ENCODE assay signal across 1 cellular context in the genomic region with DNA sequence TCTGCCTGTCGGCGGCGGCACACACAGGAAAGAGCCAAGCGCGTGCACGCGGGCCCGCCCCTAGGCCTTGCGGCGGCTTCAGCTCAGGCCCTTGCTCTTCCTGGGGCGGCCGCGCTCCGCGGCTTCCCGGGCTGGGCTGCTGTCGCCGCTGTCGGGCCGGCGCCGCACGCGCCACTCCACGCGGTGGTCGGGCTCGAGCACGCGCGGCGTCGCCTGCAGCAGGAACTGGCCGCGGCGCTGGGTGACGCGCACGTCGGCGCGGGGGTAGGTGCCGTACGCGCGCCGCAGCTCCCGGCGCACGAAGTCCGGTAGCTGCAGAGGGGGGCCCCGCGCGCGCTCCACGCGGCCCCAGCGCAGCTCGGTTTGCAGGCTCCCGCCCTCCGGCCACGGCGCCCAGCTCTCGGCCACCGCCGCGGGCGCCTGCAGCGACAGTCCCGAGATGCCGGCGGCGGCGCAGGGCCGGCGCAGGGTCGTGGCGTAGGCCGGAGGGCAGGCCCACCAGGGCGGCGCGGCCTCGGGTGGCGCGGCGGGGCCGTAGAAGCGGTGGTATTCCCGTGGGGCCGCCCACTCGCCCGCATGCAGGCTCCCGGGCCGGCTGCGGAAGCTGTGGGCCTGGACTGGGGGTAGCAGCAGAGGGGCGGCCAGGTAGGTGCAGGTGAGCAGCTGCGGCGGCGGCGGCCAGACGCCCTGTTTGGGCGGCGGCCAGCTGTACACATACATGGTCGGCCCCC.
TF ChIP-seq lines count a peak whose summit lies in the region.

No MANE protein-coding gene starts in this region.

TF ChIP-seq in HCT116, 20 proteins besides CTCF, POLR2A, EP300 and RAD21 (continued from another document):
- TF ChIP-seq, protein P1, sequence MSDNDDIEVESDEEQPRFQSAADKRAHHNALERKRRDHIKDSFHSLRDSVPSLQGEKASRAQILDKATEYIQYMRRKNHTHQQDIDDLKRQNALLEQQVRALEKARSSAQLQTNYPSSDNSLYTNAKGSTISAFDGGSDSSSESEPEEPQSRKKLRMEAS (IDR thresholded peaks at IDR 0.05): no peak
- TF ChIP-seq, protein P2, sequence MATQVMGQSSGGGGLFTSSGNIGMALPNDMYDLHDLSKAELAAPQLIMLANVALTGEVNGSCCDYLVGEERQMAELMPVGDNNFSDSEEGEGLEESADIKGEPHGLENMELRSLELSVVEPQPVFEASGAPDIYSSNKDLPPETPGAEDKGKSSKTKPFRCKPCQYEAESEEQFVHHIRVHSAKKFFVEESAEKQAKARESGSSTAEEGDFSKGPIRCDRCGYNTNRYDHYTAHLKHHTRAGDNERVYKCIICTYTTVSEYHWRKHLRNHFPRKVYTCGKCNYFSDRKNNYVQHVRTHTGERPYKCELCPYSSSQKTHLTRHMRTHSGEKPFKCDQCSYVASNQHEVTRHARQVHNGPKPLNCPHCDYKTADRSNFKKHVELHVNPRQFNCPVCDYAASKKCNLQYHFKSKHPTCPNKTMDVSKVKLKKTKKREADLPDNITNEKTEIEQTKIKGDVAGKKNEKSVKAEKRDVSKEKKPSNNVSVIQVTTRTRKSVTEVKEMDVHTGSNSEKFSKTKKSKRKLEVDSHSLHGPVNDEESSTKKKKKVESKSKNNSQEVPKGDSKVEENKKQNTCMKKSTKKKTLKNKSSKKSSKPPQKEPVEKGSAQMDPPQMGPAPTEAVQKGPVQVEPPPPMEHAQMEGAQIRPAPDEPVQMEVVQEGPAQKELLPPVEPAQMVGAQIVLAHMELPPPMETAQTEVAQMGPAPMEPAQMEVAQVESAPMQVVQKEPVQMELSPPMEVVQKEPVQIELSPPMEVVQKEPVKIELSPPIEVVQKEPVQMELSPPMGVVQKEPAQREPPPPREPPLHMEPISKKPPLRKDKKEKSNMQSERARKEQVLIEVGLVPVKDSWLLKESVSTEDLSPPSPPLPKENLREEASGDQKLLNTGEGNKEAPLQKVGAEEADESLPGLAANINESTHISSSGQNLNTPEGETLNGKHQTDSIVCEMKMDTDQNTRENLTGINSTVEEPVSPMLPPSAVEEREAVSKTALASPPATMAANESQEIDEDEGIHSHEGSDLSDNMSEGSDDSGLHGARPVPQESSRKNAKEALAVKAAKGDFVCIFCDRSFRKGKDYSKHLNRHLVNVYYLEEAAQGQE (IDR thresholded peaks at IDR 0.05; ENCODE audit: low read depth): no peak
- TF ChIP-seq EGR1 (IDR thresholded peaks at IDR 0.05; ENCODE audit: low read depth) (no peak), TCF7L2 (IDR thresholded peaks at IDR 0.05; ENCODE audit: borderline replicate concordance, extremely low read depth, insufficient read depth, insufficient read length) (peak; percentile 82), ZNF274 (IDR thresholded peaks at IDR 0.05; ENCODE audit: low read depth, low read length) (no peak), SP1 (IDR thresholded peaks at IDR 0.05; ENCODE audit: low read depth) (no peak), EZH2phosphoT487 (IDR thresholded peaks at IDR 0.05; ENCODE audit: borderline replicate concordance) (no peak), POLR2AphosphoS5 (IDR thresholded peaks at IDR 0.05; ENCODE audit: low read depth, low read length) (peak; percentile 97), ZFX (IDR thresholded peaks at IDR 0.05) (peak; percentile 99)
- TF ChIP-seq, protein P3, sequence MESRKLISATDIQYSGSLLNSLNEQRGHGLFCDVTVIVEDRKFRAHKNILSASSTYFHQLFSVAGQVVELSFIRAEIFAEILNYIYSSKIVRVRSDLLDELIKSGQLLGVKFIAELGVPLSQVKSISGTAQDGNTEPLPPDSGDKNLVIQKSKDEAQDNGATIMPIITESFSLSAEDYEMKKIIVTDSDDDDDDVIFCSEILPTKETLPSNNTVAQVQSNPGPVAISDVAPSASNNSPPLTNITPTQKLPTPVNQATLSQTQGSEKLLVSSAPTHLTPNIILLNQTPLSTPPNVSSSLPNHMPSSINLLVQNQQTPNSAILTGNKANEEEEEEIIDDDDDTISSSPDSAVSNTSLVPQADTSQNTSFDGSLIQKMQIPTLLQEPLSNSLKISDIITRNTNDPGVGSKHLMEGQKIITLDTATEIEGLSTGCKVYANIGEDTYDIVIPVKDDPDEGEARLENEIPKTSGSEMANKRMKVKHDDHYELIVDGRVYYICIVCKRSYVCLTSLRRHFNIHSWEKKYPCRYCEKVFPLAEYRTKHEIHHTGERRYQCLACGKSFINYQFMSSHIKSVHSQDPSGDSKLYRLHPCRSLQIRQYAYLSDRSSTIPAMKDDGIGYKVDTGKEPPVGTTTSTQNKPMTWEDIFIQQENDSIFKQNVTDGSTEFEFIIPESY (IDR thresholded peaks at IDR 0.05; ENCODE audit: extremely low read depth, insufficient replicate concordance, low read length): peak; percentile 44
TF ChIP-seq in HCT116: peak in this region for 5.
